Comparison of ENCODE assay signal across 29 cellular contexts in genomic region chr16:30622455-30623032, GRCh38.
"Had no signal": no experiment of that assay in that cellular context is flagged by ENCODE, and none has a peak within 500 bp of the region (broad histone marks: within the 10 kb centered on the region; RNA-seq: fewer than 3 reads in every experiment).

No MANE protein-coding gene starts in this region.

- ATAC-seq: body of pancreas; effector memory CD8-positive, alpha-beta T cell; heart right ventricle; pancreas had no signal

- H3K4me1 ChIP-seq: body of pancreas, heart right ventricle, left ventricle myocardium inferior, pancreas, prostate gland, testis, transverse colon had no signal

- H3K9me3 ChIP-seq: adrenal gland, body of pancreas, heart right ventricle, left ventricle myocardium inferior, pancreas, prostate gland, testis, transverse colon had no signal

- H3K4me3 ChIP-seq: adrenal gland, body of pancreas, heart right ventricle, left ventricle myocardium inferior, lung, pancreas, prostate gland, testis, transverse colon had no signal

- H3K36me3 ChIP-seq: adrenal gland, heart right ventricle, left ventricle myocardium inferior, pancreas, prostate gland, transverse colon had no signal

- H3K27me3 ChIP-seq: adrenal gland, body of pancreas, foreskin keratinocyte, pancreas, testis, transverse colon had no signal

- H3K27ac ChIP-seq: adrenal gland, body of pancreas, foreskin keratinocyte, heart right ventricle, left ventricle myocardium inferior, pancreas, prostate gland, testis, transverse colon had no signal

- FAIRE-seq: pancreas, urothelium cell line had no signal

- DNase-seq: activated CD4-positive, alpha-beta memory T cell treated with anti-CD3 and anti-CD28 coated beads for 36 hours; activated CD4-positive, alpha-beta T cell treated with anti-CD3 and anti-CD28 coated beads, Interleukin-2, amount 10 ng/mL, durations not matched to agents 24 days and 14 days; activated CD4-positive, CD25-positive, alpha-beta regulatory T cell treated with anti-CD3 and anti-CD28 coated beads, Interleukin-2, amount 50 U/mL, for 72 hours; activated CD8-positive, alpha-beta memory T cell treated with anti-CD3 and anti-CD28 coated beads, Interleukin-2, amount 50 U/mL, for 4 hours; activated effector memory CD4-positive, alpha-beta T cell treated with anti-CD3 and anti-CD28 coated beads, Interleukin-2, amount 50 U/mL, for 16 hours; activated naive CD4-positive, alpha-beta T cell treated with anti-CD3 and anti-CD28 coated beads for 36 hours; activated naive CD8-positive, alpha-beta T cell treated with anti-CD3 and anti-CD28 coated beads for 36 hours; activated T-cell treated with anti-CD3 and anti-CD28 coated beads, Interleukin-2, amount 50 U/mL, for 1 hour; adrenal gland; aorta; body of pancreas; cortex of kidney; effector memory CD8-positive, alpha-beta T cell; heart right ventricle; kidney glomerular epithelial cell; left ventricle myocardium inferior; mesendoderm; nephron progenitor cell; nucleus accumbens; pancreas; stimulated activated CD4-positive, alpha-beta T cell treated with anti-CD3 and anti-CD28 coated beads, Interleukin-2, amount 100 ng/mL, for 48 hours; stimulated activated naive CD4-positive, alpha-beta T cell treated with Interleukin-2 at 50 U/mL for 16 hours; T-helper 9 cell; testis; transverse colon had no signal
